In the genomic region with DNA sequence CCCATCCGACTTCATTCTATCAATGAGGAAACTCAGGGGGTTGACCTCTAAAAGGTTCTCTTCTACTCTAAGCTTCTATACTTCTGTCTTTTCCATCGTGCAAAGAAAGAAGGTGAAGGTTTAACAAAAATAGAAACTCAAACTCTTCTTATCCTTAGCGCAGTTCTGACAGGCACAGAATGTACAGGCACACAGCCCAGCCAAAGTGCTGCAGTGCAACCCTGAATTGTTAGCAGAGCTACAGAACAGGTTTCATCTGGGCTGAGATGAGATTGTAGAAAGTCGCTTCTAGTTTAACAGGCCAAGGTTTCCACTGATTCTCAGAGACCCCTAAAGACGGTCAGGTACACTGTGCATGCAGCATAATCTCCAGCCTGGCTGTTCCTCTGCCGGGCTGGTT, we compare ENCODE assay signal across 21 cellular contexts.
A peak's percentile ranks its signal among the peaks of the same experiment; 100 is the strongest.
DNase-seq lines count a peak whose midpoint lies in the region; ATAC-seq, FAIRE-seq and TF ChIP-seq lines count a peak whose summit lies in the region.
"Had no signal": no experiment of that assay in that cellular context is flagged by ENCODE, and none has a peak within 500 bp of the region (broad histone marks: within the 10 kb centered on the region; RNA-seq: fewer than 3 reads in every experiment).

No MANE protein-coding gene starts in this region.

- POLR2A ChIA-PET in Panc1 (lab: Charles Lee) = no interaction called here

- H3K36me3 Mint-ChIP-seq in CD4-positive, CD25-positive, alpha-beta regulatory T cell = peaks cover 48% of the 10 kb centered on the region

- ATAC-seq in CD4-positive, CD25-positive, alpha-beta regulatory T cell (ENCODE audit: low read depth in 2 of 2) = no peak
- 0 out of 2 replicates have a peak, but pooled peaks have one; percentile 44 for ATAC-seq in Panc1
- no peak for ATAC-seq in HG02763 (IDR thresholded peaks at IDR 0.05; ENCODE audit: unreplicated experiment)
- no peak for ATAC-seq in GM19452 (IDR thresholded peaks at IDR 0.05; ENCODE audit: unreplicated experiment)
- ATAC-seq: activated T-cell treated with anti-CD3 and anti-CD28 coated beads, Interleukin-2, amount 50 U/mL, for 4 hours; HepG2 had no signal

- H3K9me3 Mint-ChIP-seq in CD4-positive, CD25-positive, alpha-beta regulatory T cell = no peaks in the 10 kb centered on the region
- H3K9me3 Mint-ChIP-seq: activated T-cell treated with anti-CD3 and anti-CD28 coated beads, Interleukin-2, amount 50 U/mL, for 4 hours had no signal

- FAIRE-seq in urothelium cell line (lab: Jason Lieb, UNC) = no peak
- FAIRE-seq: GM12891, HepG2, RCC 7860 had no signal

- CTCF ChIA-PET in Panc1 (lab: Charles Lee) = no interaction called here

- no peak overlapping the region for H3K4me3 Mint-ChIP-seq in CD4-positive, CD25-positive, alpha-beta regulatory T cell
- H3K4me3 Mint-ChIP-seq: activated T-cell treated with anti-CD3 and anti-CD28 coated beads, Interleukin-2, amount 50 U/mL, for 4 hours had no signal

- H3K27ac Mint-ChIP-seq in CD4-positive, CD25-positive, alpha-beta regulatory T cell = peak overlapping the region; percentile 49 to 84 (median 67)

- H3K27me3 ChIP-seq in CD4-positive, CD25-positive, alpha-beta regulatory T cell (ENCODE audit: control insufficient read depth, insufficient read depth, low read length) = no peaks in the 10 kb centered on the region
- H3K27me3 ChIP-seq in Panc1 (ENCODE audit: control insufficient read depth, insufficient read depth, low read length) (no peaks in the 10 kb centered on the region), left ventricle myocardium inferior (ENCODE audit: low read depth) (no peaks in the 10 kb centered on the region)
- H3K27me3 ChIP-seq: BLaER1, SJSA1 had no signal

- H3K9me3 ChIP-seq in CD4-positive, CD25-positive, alpha-beta regulatory T cell (ENCODE audit: control insufficient read depth in 2 of 2, low read length in 2 of 2) = no peaks in the 10 kb centered on the region
- no peaks in the 10 kb centered on the region for H3K9me3 ChIP-seq in Panc1 (ENCODE audit: control insufficient read depth, insufficient read depth, low read depth, low read length)
- H3K9me3 ChIP-seq in left ventricle myocardium inferior (replicated peaks) = no peaks in the 10 kb centered on the region
- H3K9me3 ChIP-seq: prostate gland, SJSA1 had no signal

- TF ChIP-seq CTCF in Panc1 (IDR thresholded peaks at IDR 0.05) (no peak), left ventricle myocardium inferior (IDR thresholded peaks at IDR 0.05; ENCODE audit: borderline replicate concordance) (no peak)

- H3K27me3 Mint-ChIP-seq in CD4-positive, CD25-positive, alpha-beta regulatory T cell = no peaks in the 10 kb centered on the region

- peaks cover 0 to 36% (median 7%) of the 10 kb centered on the region in 4 donors for H3K4me1 Mint-ChIP-seq in CD4-positive, CD25-positive, alpha-beta regulatory T cell

- peaks cover 73% of the 10 kb centered on the region for H3K36me3 ChIP-seq in CD4-positive, CD25-positive, alpha-beta regulatory T cell (ENCODE audit: control insufficient read depth, insufficient read depth, low read length)
- H3K36me3 ChIP-seq in Panc1 (ENCODE audit: control insufficient read depth, insufficient read depth, low read length) (peaks cover 12% of the 10 kb centered on the region), left ventricle myocardium inferior (peaks cover 52% of the 10 kb centered on the region)
- H3K36me3 ChIP-seq: BLaER1, prostate gland, SJSA1 had no signal

- intact Hi-C loops in Panc1 (cut with micrococcal nuclease; ENCODE audit: unreplicated experiment) (no loop called here), left ventricle myocardium inferior (cut with micrococcal nuclease) (no loop called here)

- H3K4me3 ChIP-seq in CD4-positive, CD25-positive, alpha-beta regulatory T cell (ENCODE audit: low read depth, low read length) = no peak overlapping the region
- H3K4me3 ChIP-seq in Panc1 (ENCODE audit: low read depth in 2 of 2, low read length in 2 of 2) (no peak overlapping the region), left ventricle myocardium inferior (peak overlapping the region; percentile 22)
- H3K4me3 ChIP-seq: BLaER1, prostate gland, SJSA1 had no signal

- no peak for DNase-seq in CD4-positive, CD25-positive, alpha-beta regulatory T cell
- DNase-seq in Panc1 (ENCODE audit: low read depth, low spot score) = no peak
- DNase-seq in left ventricle myocardium inferior = no peak
- peak; percentile 20 for DNase-seq in occipital lobe (lab: John Stamatoyannopoulos, UW)
- DNase-seq in urothelium cell line (ENCODE audit: low spot score) = no peak
- DNase-seq in AG08395 (ENCODE audit: low spot score) = no peak
- DNase-seq: ACHN; activated CD4-positive, alpha-beta T cell treated with anti-CD3 and anti-CD28 coated beads for 48 hours; activated T-cell treated with anti-CD3 and anti-CD28 coated beads, Interleukin-2, amount 50 U/mL, for 4 hours; effector memory CD4-positive, alpha-beta T cell; NCI-H187; NCI-H2171 treated with DMSO at 0.1 percent for 48 hours; NCI-H526 had no signal

- in situ Hi-C loops in Panc1 (cut with HindIII; ENCODE audit: low pct_unique_long_range_greater_than_20kb, low sequenced_read_pairs) = no loop called here

- H3K27ac ChIP-seq in CD4-positive, CD25-positive, alpha-beta regulatory T cell (ENCODE audit: insufficient read depth, low read length, poor library complexity, severe bottlenecking) = no peak overlapping the region
- H3K27ac ChIP-seq in Panc1 (ENCODE audit: low read length) (no peak overlapping the region), left ventricle myocardium inferior (replicated peaks) (peak overlapping the region; percentile 92)
- H3K27ac ChIP-seq: BLaER1, prostate gland, SJSA1 had no signal

- no TSS peak for BruUV-seq in Panc1 (replicated peaks; lab: Mats Ljungman, UMichigan)

- no peaks in the 10 kb centered on the region for H3K4me1 ChIP-seq in CD4-positive, CD25-positive, alpha-beta regulatory T cell (ENCODE audit: control insufficient read depth, insufficient read depth, low read length, poor library complexity, severe bottlenecking)
- H3K4me1 ChIP-seq in Panc1 (ENCODE audit: control insufficient read depth, insufficient read depth, low read length) = 0 out of 2 replicates have a peak, but pooled peaks cover 4% of the 10 kb centered on the region
- peaks cover 100% of the 10 kb centered on the region for H3K4me1 ChIP-seq in left ventricle myocardium inferior
- H3K4me1 ChIP-seq: BLaER1, prostate gland had no signal
